Comparison of ENCODE assay signal across 1 cellular context in the genomic region with DNA sequence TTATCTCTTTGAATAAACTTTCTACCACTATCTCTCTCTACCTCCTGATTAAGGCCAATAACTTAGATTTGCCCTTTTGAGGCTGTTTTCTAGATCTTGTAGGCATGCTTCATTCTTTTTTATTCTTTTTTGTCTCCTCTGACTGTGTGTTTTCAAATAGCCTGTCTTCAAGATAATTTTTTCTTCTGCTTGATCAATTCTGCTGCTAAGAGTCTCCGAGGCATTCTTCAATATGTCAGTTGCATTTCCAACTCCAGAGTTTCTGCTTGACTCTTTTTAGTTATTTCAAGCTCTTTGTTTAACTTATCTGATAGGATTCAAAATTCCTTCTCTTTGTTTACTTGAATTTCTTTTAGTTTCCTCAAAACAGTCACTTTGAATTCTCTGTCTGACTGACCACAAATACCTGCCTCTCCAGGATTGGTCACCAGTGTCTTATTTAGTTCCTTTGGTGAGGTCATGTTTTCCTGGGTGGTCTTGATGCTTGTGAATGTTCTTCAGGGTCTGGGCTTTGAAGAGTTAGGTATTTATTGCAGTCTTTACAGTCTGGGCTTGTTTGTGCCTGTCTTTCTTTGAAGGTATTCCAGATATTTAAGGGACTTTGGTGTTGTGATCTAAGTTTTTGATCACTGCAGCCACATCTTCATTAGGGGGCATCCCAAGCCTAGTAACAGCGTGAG.
TF ChIP-seq lines count a peak whose summit lies in the region.

No MANE protein-coding gene starts in this region.

TF ChIP-seq in K562, 482 proteins besides CTCF, POLR2A, EP300 and RAD21 (continued from another document and continues in another):
- TF ChIP-seq, protein P1, sequence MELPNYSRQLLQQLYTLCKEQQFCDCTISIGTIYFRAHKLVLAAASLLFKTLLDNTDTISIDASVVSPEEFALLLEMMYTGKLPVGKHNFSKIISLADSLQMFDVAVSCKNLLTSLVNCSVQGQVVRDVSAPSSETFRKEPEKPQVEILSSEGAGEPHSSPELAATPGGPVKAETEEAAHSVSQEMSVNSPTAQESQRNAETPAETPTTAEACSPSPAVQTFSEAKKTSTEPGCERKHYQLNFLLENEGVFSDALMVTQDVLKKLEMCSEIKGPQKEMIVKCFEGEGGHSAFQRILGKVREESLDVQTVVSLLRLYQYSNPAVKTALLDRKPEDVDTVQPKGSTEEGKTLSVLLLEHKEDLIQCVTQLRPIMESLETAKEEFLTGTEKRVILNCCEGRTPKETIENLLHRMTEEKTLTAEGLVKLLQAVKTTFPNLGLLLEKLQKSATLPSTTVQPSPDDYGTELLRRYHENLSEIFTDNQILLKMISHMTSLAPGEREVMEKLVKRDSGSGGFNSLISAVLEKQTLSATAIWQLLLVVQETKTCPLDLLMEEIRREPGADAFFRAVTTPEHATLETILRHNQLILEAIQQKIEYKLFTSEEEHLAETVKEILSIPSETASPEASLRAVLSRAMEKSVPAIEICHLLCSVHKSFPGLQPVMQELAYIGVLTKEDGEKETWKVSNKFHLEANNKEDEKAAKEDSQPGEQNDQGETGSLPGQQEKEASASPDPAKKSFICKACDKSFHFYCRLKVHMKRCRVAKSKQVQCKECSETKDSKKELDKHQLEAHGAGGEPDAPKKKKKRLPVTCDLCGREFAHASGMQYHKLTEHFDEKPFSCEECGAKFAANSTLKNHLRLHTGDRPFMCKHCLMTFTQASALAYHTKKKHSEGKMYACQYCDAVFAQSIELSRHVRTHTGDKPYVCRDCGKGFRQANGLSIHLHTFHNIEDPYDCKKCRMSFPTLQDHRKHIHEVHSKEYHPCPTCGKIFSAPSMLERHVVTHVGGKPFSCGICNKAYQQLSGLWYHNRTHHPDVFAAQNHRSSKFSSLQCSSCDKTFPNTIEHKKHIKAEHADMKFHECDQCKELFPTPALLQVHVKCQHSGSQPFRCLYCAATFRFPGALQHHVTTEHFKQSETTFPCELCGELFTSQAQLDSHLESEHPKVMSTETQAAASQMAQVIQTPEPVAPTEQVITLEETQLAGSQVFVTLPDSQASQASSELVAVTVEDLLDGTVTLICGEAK (IDR thresholded peaks at IDR 0.05) = no peak
- TF ChIP-seq, protein P1 (CRISPR knock-in tag; IDR thresholded peaks at IDR 0.05) = no peak
- TF ChIP-seq, protein P2, sequence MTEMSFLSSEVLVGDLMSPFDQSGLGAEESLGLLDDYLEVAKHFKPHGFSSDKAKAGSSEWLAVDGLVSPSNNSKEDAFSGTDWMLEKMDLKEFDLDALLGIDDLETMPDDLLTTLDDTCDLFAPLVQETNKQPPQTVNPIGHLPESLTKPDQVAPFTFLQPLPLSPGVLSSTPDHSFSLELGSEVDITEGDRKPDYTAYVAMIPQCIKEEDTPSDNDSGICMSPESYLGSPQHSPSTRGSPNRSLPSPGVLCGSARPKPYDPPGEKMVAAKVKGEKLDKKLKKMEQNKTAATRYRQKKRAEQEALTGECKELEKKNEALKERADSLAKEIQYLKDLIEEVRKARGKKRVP (CRISPR knock-in tag; IDR thresholded peaks at IDR 0.05) = no peak
- TF ChIP-seq, protein P3, sequence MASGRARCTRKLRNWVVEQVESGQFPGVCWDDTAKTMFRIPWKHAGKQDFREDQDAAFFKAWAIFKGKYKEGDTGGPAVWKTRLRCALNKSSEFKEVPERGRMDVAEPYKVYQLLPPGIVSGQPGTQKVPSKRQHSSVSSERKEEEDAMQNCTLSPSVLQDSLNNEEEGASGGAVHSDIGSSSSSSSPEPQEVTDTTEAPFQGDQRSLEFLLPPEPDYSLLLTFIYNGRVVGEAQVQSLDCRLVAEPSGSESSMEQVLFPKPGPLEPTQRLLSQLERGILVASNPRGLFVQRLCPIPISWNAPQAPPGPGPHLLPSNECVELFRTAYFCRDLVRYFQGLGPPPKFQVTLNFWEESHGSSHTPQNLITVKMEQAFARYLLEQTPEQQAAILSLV (tag; IDR thresholded peaks at IDR 0.05) = no peak
- TF ChIP-seq YY1 (IDR thresholded peaks at IDR 0.05; ENCODE audit: borderline replicate concordance in 1 of 3, control insufficient read depth in 1 of 3, extremely low read depth in 1 of 3, insufficient read depth in 3 of 3, insufficient read length in 1 of 3, insufficient replicate concordance in 2 of 3, low read depth in 1 of 3, low read length in 2 of 3) = no peak
- no peak for TF ChIP-seq HDAC3 (IDR thresholded peaks at IDR 0.05; ENCODE audit: borderline replicate concordance, partially characterized antibody)
- TF ChIP-seq POLR2AphosphoS2 (IDR thresholded peaks at IDR 0.05; ENCODE audit: low read length) = no peak
- TF ChIP-seq ZNF583 (CRISPR knock-in tag; IDR thresholded peaks at IDR 0.05) = peak; percentile 33; the same call in 1 of the 2 replicates
- TF ChIP-seq CHCHD3 (CRISPR knock-in tag; IDR thresholded peaks at IDR 0.05) = no peak
- TF ChIP-seq RFX5 (IDR thresholded peaks at IDR 0.05; ENCODE audit: low read depth, low read length) = no peak
- TF ChIP-seq PCBP2 (IDR thresholded peaks at IDR 0.05; ENCODE audit: low read depth, low read length, poor library complexity, severe bottlenecking) = no peak
- TF ChIP-seq HLTF (IDR thresholded peaks at IDR 0.05) = peak; percentile 51; the same call in 1 of the 2 replicates
- TF ChIP-seq ZNF184 (CRISPR knock-in tag; IDR thresholded peaks at IDR 0.05) = no peak
- no peak for TF ChIP-seq ZNF212 (CRISPR knock-in tag; IDR thresholded peaks at IDR 0.05)
- no peak for TF ChIP-seq NCOA1 (IDR thresholded peaks at IDR 0.05; ENCODE audit: low read depth)
- TF ChIP-seq, protein P4, sequence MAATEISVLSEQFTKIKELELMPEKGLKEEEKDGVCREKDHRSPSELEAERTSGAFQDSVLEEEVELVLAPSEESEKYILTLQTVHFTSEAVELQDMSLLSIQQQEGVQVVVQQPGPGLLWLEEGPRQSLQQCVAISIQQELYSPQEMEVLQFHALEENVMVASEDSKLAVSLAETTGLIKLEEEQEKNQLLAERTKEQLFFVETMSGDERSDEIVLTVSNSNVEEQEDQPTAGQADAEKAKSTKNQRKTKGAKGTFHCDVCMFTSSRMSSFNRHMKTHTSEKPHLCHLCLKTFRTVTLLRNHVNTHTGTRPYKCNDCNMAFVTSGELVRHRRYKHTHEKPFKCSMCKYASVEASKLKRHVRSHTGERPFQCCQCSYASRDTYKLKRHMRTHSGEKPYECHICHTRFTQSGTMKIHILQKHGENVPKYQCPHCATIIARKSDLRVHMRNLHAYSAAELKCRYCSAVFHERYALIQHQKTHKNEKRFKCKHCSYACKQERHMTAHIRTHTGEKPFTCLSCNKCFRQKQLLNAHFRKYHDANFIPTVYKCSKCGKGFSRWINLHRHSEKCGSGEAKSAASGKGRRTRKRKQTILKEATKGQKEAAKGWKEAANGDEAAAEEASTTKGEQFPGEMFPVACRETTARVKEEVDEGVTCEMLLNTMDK (IDR thresholded peaks at IDR 0.05; ENCODE audit: borderline replicate concordance, insufficient read depth, low read depth, low read length, poor library complexity, severe bottlenecking) = no peak
- TF ChIP-seq, protein P5, sequence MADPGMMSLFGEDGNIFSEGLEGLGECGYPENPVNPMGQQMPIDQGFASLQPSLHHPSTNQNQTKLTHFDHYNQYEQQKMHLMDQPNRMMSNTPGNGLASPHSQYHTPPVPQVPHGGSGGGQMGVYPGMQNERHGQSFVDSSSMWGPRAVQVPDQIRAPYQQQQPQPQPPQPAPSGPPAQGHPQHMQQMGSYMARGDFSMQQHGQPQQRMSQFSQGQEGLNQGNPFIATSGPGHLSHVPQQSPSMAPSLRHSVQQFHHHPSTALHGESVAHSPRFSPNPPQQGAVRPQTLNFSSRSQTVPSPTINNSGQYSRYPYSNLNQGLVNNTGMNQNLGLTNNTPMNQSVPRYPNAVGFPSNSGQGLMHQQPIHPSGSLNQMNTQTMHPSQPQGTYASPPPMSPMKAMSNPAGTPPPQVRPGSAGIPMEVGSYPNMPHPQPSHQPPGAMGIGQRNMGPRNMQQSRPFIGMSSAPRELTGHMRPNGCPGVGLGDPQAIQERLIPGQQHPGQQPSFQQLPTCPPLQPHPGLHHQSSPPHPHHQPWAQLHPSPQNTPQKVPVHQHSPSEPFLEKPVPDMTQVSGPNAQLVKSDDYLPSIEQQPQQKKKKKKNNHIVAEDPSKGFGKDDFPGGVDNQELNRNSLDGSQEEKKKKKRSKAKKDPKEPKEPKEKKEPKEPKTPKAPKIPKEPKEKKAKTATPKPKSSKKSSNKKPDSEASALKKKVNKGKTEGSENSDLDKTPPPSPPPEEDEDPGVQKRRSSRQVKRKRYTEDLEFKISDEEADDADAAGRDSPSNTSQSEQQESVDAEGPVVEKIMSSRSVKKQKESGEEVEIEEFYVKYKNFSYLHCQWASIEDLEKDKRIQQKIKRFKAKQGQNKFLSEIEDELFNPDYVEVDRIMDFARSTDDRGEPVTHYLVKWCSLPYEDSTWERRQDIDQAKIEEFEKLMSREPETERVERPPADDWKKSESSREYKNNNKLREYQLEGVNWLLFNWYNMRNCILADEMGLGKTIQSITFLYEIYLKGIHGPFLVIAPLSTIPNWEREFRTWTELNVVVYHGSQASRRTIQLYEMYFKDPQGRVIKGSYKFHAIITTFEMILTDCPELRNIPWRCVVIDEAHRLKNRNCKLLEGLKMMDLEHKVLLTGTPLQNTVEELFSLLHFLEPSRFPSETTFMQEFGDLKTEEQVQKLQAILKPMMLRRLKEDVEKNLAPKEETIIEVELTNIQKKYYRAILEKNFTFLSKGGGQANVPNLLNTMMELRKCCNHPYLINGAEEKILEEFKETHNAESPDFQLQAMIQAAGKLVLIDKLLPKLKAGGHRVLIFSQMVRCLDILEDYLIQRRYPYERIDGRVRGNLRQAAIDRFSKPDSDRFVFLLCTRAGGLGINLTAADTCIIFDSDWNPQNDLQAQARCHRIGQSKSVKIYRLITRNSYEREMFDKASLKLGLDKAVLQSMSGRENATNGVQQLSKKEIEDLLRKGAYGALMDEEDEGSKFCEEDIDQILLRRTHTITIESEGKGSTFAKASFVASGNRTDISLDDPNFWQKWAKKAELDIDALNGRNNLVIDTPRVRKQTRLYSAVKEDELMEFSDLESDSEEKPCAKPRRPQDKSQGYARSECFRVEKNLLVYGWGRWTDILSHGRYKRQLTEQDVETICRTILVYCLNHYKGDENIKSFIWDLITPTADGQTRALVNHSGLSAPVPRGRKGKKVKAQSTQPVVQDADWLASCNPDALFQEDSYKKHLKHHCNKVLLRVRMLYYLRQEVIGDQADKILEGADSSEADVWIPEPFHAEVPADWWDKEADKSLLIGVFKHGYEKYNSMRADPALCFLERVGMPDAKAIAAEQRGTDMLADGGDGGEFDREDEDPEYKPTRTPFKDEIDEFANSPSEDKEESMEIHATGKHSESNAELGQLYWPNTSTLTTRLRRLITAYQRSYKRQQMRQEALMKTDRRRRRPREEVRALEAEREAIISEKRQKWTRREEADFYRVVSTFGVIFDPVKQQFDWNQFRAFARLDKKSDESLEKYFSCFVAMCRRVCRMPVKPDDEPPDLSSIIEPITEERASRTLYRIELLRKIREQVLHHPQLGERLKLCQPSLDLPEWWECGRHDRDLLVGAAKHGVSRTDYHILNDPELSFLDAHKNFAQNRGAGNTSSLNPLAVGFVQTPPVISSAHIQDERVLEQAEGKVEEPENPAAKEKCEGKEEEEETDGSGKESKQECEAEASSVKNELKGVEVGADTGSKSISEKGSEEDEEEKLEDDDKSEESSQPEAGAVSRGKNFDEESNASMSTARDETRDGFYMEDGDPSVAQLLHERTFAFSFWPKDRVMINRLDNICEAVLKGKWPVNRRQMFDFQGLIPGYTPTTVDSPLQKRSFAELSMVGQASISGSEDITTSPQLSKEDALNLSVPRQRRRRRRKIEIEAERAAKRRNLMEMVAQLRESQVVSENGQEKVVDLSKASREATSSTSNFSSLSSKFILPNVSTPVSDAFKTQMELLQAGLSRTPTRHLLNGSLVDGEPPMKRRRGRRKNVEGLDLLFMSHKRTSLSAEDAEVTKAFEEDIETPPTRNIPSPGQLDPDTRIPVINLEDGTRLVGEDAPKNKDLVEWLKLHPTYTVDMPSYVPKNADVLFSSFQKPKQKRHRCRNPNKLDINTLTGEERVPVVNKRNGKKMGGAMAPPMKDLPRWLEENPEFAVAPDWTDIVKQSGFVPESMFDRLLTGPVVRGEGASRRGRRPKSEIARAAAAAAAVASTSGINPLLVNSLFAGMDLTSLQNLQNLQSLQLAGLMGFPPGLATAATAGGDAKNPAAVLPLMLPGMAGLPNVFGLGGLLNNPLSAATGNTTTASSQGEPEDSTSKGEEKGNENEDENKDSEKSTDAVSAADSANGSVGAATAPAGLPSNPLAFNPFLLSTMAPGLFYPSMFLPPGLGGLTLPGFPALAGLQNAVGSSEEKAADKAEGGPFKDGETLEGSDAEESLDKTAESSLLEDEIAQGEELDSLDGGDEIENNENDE (IDR thresholded peaks at IDR 0.05; ENCODE audit: low read depth, low read length) = no peak
- TF ChIP-seq, protein P6, sequence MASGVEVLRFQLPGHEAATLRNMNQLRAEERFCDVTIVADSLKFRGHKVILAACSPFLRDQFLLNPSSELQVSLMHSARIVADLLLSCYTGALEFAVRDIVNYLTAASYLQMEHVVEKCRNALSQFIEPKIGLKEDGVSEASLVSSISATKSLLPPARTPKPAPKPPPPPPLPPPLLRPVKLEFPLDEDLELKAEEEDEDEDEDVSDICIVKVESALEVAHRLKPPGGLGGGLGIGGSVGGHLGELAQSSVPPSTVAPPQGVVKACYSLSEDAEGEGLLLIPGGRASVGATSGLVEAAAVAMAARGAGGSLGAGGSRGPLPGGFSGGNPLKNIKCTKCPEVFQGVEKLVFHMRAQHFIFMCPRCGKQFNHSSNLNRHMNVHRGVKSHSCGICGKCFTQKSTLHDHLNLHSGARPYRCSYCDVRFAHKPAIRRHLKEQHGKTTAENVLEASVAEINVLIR (CRISPR knock-in tag; IDR thresholded peaks at IDR 0.05) = no peak
- no peak for TF ChIP-seq RHOXF2B (CRISPR knock-in tag; conservative IDR thresholded peaks at IDR 0.05)
